ENCODE assay signal across 8 cellular contexts in the genomic region with DNA sequence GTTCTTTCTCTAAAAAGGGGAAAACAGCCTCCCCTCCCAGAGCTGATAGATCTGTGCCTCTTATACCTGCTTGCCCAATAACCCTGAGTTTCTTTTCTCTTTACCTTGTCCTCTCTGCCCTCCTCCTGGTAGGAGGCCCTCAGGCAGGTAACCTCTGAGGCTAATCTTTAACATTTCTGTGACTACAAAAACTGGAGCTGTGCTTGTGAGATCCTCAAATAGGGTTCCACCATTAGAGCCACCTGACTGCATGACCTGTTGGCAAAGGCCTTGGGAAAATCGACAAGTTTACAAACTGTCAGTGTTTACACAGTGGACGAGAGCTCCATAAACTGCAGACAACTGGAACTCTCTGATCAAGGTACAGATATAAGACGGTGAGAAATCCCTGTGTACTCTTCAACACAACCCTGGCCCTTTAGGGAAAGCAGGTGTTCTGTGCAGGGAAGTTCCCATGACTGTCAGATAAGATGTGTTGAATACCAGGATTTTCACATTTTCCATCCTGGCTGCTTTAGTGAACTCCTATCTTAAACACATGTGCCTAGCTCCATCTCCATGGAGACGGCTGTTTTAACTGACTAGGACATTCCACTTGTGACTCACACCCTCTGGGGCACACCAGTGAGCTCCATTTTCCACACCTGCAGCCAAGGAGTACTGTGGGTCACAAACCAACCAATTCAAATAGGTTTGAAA. TPM values are rescaled to one million over a fixed set of nuclear protein-coding genes. Genes with fewer than 3 reads are reported as not detected.
A peak's percentile ranks its signal among the peaks of the same experiment; 100 is the strongest.
DNase-seq lines count a peak whose midpoint lies in the region; ATAC-seq and TF ChIP-seq lines count a peak whose summit lies in the region.

No MANE protein-coding gene starts in this region.

- peaks cover 7% of the 10 kb centered on the region for H3K79me2 ChIP-seq in smooth muscle cell (ENCODE audit: low read depth)

- WGBS in smooth muscle cell (ENCODE audit: low lambda C conversion rate) = 45% methylated on average over 4 of the region's 4 CpGs

- POLR2A ChIA-PET in naive thymus-derived CD4-positive, alpha-beta T cell (lab: Charles Lee) = interaction anchor here (0.5 kb wide), 1 partner anchor 26 kb away, joined by 3 read pairs; no protein-coding TSS in a partner anchor

- no peak overlapping the region for H3K4me2 ChIP-seq in smooth muscle cell

- peaks cover 12% of the 10 kb centered on the region for H4K20me1 ChIP-seq in smooth muscle cell (ENCODE audit: low read depth)

- no peaks in the 10 kb centered on the region for H3K4me1 ChIP-seq in smooth muscle cell (ENCODE audit: low read depth)
- H3K4me1 ChIP-seq in naive thymus-derived CD4-positive, alpha-beta T cell (ENCODE audit: control insufficient read depth in 2 of 2, insufficient read depth in 2 of 2, low read length in 2 of 2) = no peaks in the 10 kb centered on the region

- ATAC-seq in Right ventricle myocardium superior (ENCODE audit: poor library complexity) (peak; percentile 28), GM21381 (IDR thresholded peaks at IDR 0.05; ENCODE audit: unreplicated experiment) (no peak), GM19395 (IDR thresholded peaks at IDR 0.05; ENCODE audit: unreplicated experiment) (no peak)
- no peak for ATAC-seq in naive thymus-derived CD4-positive, alpha-beta T cell

- H3K36me3 Mint-ChIP-seq in activated T-cell treated with anti-CD3 and anti-CD28 coated beads, Interleukin-2, amount 50 U/mL, for 24 hours (ENCODE audit: low read depth) = peaks cover 90% of the 10 kb centered on the region
- H3K36me3 Mint-ChIP-seq in naive thymus-derived CD4-positive, alpha-beta T cell = peaks cover 0 to 33% (median 15%) of the 10 kb centered on the region in 5 donors

- no peak for TF ChIP-seq CTCF in smooth muscle cell (IDR thresholded peaks at IDR 0.05; ENCODE audit: borderline replicate concordance, insufficient read depth, poor library complexity, severe bottlenecking)

- intact Hi-C loops in Right ventricle myocardium superior (cut with DNase I) = no loop called here
- intact Hi-C loops in naive thymus-derived CD4-positive, alpha-beta T cell (cut with micrococcal nuclease) = no loop called here

- no peaks in the 10 kb centered on the region for H3K9me3 Mint-ChIP-seq in activated T-cell treated with anti-CD3 and anti-CD28 coated beads, Interleukin-2, amount 50 U/mL, for 24 hours
- no peaks in the 10 kb centered on the region for H3K9me3 Mint-ChIP-seq in naive thymus-derived CD4-positive, alpha-beta T cell

- H3K36me3 ChIP-seq in smooth muscle cell (ENCODE audit: low read depth) = peaks cover 5% of the 10 kb centered on the region
- H3K36me3 ChIP-seq in naive thymus-derived CD4-positive, alpha-beta T cell (ENCODE audit: control insufficient read depth in 2 of 3, insufficient read depth in 3 of 3, low read length in 3 of 3) = peaks cover 0 to 72% (median 19%) of the 10 kb centered on the region in 3 experiments

- H2AFZ ChIP-seq in smooth muscle cell (ENCODE audit: low read depth) = no peak overlapping the region

- no peaks in the 10 kb centered on the region for H3K27me3 Mint-ChIP-seq in activated T-cell treated with anti-CD3 and anti-CD28 coated beads, Interleukin-2, amount 50 U/mL, for 24 hours
- no peaks in the 10 kb centered on the region for H3K27me3 Mint-ChIP-seq in naive thymus-derived CD4-positive, alpha-beta T cell

- H3K9me3 ChIP-seq in smooth muscle cell (replicated peaks; ENCODE audit: low read depth) = no peaks in the 10 kb centered on the region
- H3K9me3 ChIP-seq in naive thymus-derived CD4-positive, alpha-beta T cell (ENCODE audit: control insufficient read depth in 2 of 3, low read length in 3 of 3) = no peaks in the 10 kb centered on the region

- H3K27me3 ChIP-seq in smooth muscle cell (ENCODE audit: low read depth) = no peaks in the 10 kb centered on the region
- H3K27me3 ChIP-seq in naive thymus-derived CD4-positive, alpha-beta T cell (ENCODE audit: control insufficient read depth in 2 of 2, insufficient read depth in 2 of 2, low read length in 2 of 2) = no peaks in the 10 kb centered on the region

- peaks cover 28% of the 10 kb centered on the region for H3K4me1 Mint-ChIP-seq in activated T-cell treated with anti-CD3 and anti-CD28 coated beads, Interleukin-2, amount 50 U/mL, for 24 hours (ENCODE audit: low read depth)
- peaks cover 2 to 11% (median 5%) of the 10 kb centered on the region in 7 donors for H3K4me1 Mint-ChIP-seq in naive thymus-derived CD4-positive, alpha-beta T cell

- H3K9ac ChIP-seq in smooth muscle cell (ENCODE audit: low read depth) = peak overlapping the region; percentile 66

- CTCF ChIA-PET in naive thymus-derived CD4-positive, alpha-beta T cell (lab: Charles Lee) = interaction anchor here (0.8 to 10.2 kb wide), 5 partner anchors 15 to 116 kb away, joined by 3 to 231 read pairs (median 5); no protein-coding TSS in a partner anchor

- H3K27ac ChIP-seq in smooth muscle cell (ENCODE audit: low read depth) = peak overlapping the region; percentile 83
- no peak overlapping the region for H3K27ac ChIP-seq in naive thymus-derived CD4-positive, alpha-beta T cell (ENCODE audit: low read depth, low read length)

- peaks cover 13% of the 10 kb centered on the region for H3F3A ChIP-seq in smooth muscle cell (ENCODE audit: low read depth)

- H3K27ac Mint-ChIP-seq in activated T-cell treated with anti-CD3 and anti-CD28 coated beads, Interleukin-2, amount 50 U/mL, for 24 hours = peak overlapping the region; percentile 85
- H3K27ac Mint-ChIP-seq in naive thymus-derived CD4-positive, alpha-beta T cell = peak overlapping the region in 1 of 9 donors; percentile 84

- no peak overlapping the region for H3K4me3 ChIP-seq in smooth muscle cell
- no peak overlapping the region for H3K4me3 ChIP-seq in naive thymus-derived CD4-positive, alpha-beta T cell (ENCODE audit: low read length)

- peak; percentile 30 for DNase-seq in NCI-H1092 treated with DMSO at 0.1 percent for 48 hours (lab: John Stamatoyannopoulos, UW)
- DNase-seq in NCI-H1092 (lab: John Stamatoyannopoulos, UW) = no peak
- DNase-seq in activated T-cell treated with anti-CD3 and anti-CD28 coated beads, Interleukin-2, amount 50 U/mL, for 24 hours = no peak
- DNase-seq in Right ventricle myocardium superior = peak; percentile 34
- DNase-seq in smooth muscle cell (lab: John Stamatoyannopoulos, UW; ENCODE audit: unreplicated experiment) = no peak
- DNase-seq in naive thymus-derived CD4-positive, alpha-beta T cell = no peak

- H3K4me3 Mint-ChIP-seq in activated T-cell treated with anti-CD3 and anti-CD28 coated beads, Interleukin-2, amount 50 U/mL, for 24 hours = no peak overlapping the region
- H3K4me3 Mint-ChIP-seq in naive thymus-derived CD4-positive, alpha-beta T cell = no peak overlapping the region

RNA-seq across cellular contexts. Expression of a gene that starts 38.3 kb away (rescaled TPM):
- total RNA-seq in Right ventricle myocardium superior (45.3 TPM), smooth muscle cell (63.8 and 129 TPM in 2 replicates)
- polyA plus RNA-seq in smooth muscle cell = 101 and 108 TPM in 2 replicates
- 10 to 100 TPM; 63.3 to 97.4 (median 72.2) TPM for total RNA-seq in naive thymus-derived CD4-positive, alpha-beta T cell
- 10 to 100 TPM; 21.3 to 50.4 TPM for polyA plus RNA-seq in naive thymus-derived CD4-positive, alpha-beta T cell

Comparison
In these comparisons a context has a peak if more than half of its experiments do, and no peak if none do; other contexts are left out.
1. DNase-seq: peak in NCI-H1092 treated with DMSO at 0.1 percent for 48 hours (single experiment) and Right ventricle myocardium superior (single experiment); none in NCI-H1092 (single experiment), activated T-cell treated with anti-CD3 and anti-CD28 coated beads, Interleukin-2, amount 50 U/mL, for 24 hours (single experiment), smooth muscle cell (single experiment) and naive thymus-derived CD4-positive, alpha-beta T cell (0 of 9).